In the genomic region with DNA sequence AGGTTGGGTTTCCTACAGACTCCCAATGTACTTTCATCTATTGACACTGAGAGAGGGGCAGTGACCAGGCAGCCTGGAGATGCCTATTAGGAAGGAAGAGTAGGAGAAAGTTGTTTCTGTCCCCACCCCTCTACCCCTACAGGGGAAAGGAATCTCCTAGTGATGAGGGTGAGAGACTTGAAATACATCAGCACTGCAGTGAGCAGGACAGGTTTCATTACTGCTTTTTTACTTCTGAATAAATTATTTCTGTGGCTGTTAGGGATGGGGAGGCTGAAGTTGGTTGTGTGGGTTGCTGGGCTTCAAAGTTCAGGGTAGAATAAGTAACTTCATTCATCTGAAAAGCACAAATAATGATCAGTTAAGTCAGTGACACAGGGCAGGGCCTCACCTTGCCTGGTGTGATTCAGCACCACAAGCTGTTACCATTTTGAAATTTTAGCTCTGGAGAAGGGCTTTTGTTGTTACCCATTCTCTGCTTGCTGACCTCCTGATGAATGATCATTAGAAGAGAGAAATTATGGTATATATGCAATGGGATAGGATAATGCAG, we compare ENCODE assay signal across 16 cellular contexts. TPM values are rescaled to one million over a fixed set of nuclear protein-coding genes. Genes with fewer than 3 reads are reported as not detected.
DNase-seq lines count a peak whose midpoint lies in the region; ATAC-seq, FAIRE-seq and TF ChIP-seq lines count a peak whose summit lies in the region.
"Had no signal": no experiment of that assay in that cellular context is flagged by ENCODE, and none has a peak within 500 bp of the region (broad histone marks: within the 10 kb centered on the region; RNA-seq: fewer than 3 reads in every experiment).

No MANE protein-coding gene starts in this region.

- H3K4me1 Mint-ChIP-seq in activated T-cell treated with anti-CD3 and anti-CD28 coated beads, Interleukin-2, amount 50 U/mL, for 24 hours (ENCODE audit: low read depth), result peaks cover 38% of the 10 kb centered on the region
- H3K4me1 Mint-ChIP-seq in type B pancreatic cell (ENCODE audit: unreplicated experiment), result peaks cover 9% of the 10 kb centered on the region

- H3K4me1 ChIP-seq in HEK293 (ENCODE audit: control insufficient read depth, insufficient read depth, low read length), result no peaks in the 10 kb centered on the region; the same call in 1 of the 2 replicates
- peaks cover 0 to 9% (median 2%) of the 10 kb centered on the region in 4 experiments; a peak in 2 of 7 replicates for H3K4me1 ChIP-seq in H1 (replicated peaks in 1 of 4; ENCODE audit: control insufficient read depth in 3 of 4, insufficient read depth in 4 of 4, low read length in 3 of 4)
- no peaks in the 10 kb centered on the region for H3K4me1 ChIP-seq in esophagus muscularis mucosa

- no peaks in the 10 kb centered on the region for H3K9me3 Mint-ChIP-seq in activated T-cell treated with anti-CD3 and anti-CD28 coated beads, Interleukin-2, amount 50 U/mL, for 24 hours
- no peaks in the 10 kb centered on the region for H3K9me3 Mint-ChIP-seq in type B pancreatic cell
- H3K9me3 Mint-ChIP-seq: CD4-positive, alpha-beta T cell had no signal

- no peaks in the 10 kb centered on the region for H3K79me1 ChIP-seq in H1 (ENCODE audit: low read depth, low read length)

- H3K4me3 ChIP-seq in HEK293 (ENCODE audit: low read depth, low read length) (no peak overlapping the region), H1 (ENCODE audit: extremely low read depth in 1 of 4, insufficient read depth in 2 of 4, low read depth in 3 of 4, low read length in 4 of 4) (no peak overlapping the region), esophagus muscularis mucosa (no peak overlapping the region)

- H3K27ac Mint-ChIP-seq in activated T-cell treated with anti-CD3 and anti-CD28 coated beads, Interleukin-2, amount 50 U/mL, for 24 hours, result peak overlapping the region; percentile 39
- H3K27ac Mint-ChIP-seq in type B pancreatic cell, result no peak overlapping the region
- H3K27ac Mint-ChIP-seq: CD4-positive, alpha-beta T cell had no signal

- TF ChIP-seq EP300 in H1 (IDR thresholded peaks at IDR 0.05; ENCODE audit: borderline replicate concordance in 1 of 2, low read depth in 2 of 2, low read length in 2 of 2) (no peak), esophagus muscularis mucosa (IDR thresholded peaks at IDR 0.05) (no peak)

- H3K9ac ChIP-seq in H1 (replicated peaks in 1 of 4; ENCODE audit: extremely low read depth in 1 of 4, low read depth in 3 of 4, low read length in 3 of 4), result no peak overlapping the region

- intact Hi-C loops in esophagus muscularis mucosa (cut with DNase I), result no loop called here

- H2BK15ac ChIP-seq in H1 (ENCODE audit: low read length), result no peak overlapping the region

- TF ChIP-seq CTCF in HEK293 (tag by site-specific recombination; IDR thresholded peaks at IDR 0.05) (no peak), H1 (IDR thresholded peaks at IDR 0.05; ENCODE audit: control extremely low read depth in 1 of 3, insufficient read depth in 1 of 3, low read depth in 1 of 3, low read length in 3 of 3) (no peak), type B pancreatic cell (conservative IDR thresholded peaks at IDR 0.05) (no peak), esophagus muscularis mucosa (IDR thresholded peaks at IDR 0.05) (no peak)

- no peak for DNase-seq in activated T-cell treated with anti-CD3 and anti-CD28 coated beads, Interleukin-2, amount 50 U/mL, for 24 hours
- no peak for DNase-seq in activated T-cell treated with anti-CD3 and anti-CD28 coated beads, Interleukin-2, amount 50 U/mL, for 1 hour
- no peak for DNase-seq in H1 (ENCODE audit: low read depth in 1 of 2, low spot score in 2 of 2)
- peak; percentile 20 for DNase-seq in type B pancreatic cell (ENCODE audit: extremely low spot score, unreplicated experiment)
- no peak for DNase-seq in hypothalamus (lab: John Stamatoyannopoulos, UW)
- DNase-seq in esophagus muscularis mucosa (ENCODE audit: extremely low spot score), result no peak
- DNase-seq: CD4-positive, alpha-beta T cell; DMS79; NCI-H1436; NCI-H2081; NCI-H524; SIG-M5 had no signal

- H2BK120ac ChIP-seq in H1 (replicated peaks; ENCODE audit: low read depth, low read length), result peak overlapping the region; percentile 10

- no peak for FAIRE-seq in H1 (lab: Jason Lieb, UNC)
- FAIRE-seq: A204.1, HTR-8/SVneo had no signal

- no peak overlapping the region for H2BK5ac ChIP-seq in H1 (ENCODE audit: low read depth, low read length)

- no peak overlapping the region for H2AFZ ChIP-seq in H1 (ENCODE audit: low read length)

- H3K23ac ChIP-seq in H1 (ENCODE audit: insufficient read length), result no peak overlapping the region

- POLR2A ChIA-PET in HEK293 (lab: Yijun Ruan, JAX), result no interaction called here
- POLR2A ChIA-PET in H1 (lab: Charles Lee; ENCODE audit: partially characterized antibody), result no interaction called here

- H3K4me2 ChIP-seq in H1 (ENCODE audit: insufficient read depth in 1 of 2, low read depth in 2 of 2, low read length in 2 of 2), result no peak overlapping the region

- H3K23me2 ChIP-seq in H1 (ENCODE audit: low read depth, low read length), result peaks cover 2% of the 10 kb centered on the region; the same call in 1 of the 2 replicates

- no peaks in the 10 kb centered on the region for H3K27me3 Mint-ChIP-seq in activated T-cell treated with anti-CD3 and anti-CD28 coated beads, Interleukin-2, amount 50 U/mL, for 24 hours
- H3K27me3 Mint-ChIP-seq in type B pancreatic cell, result no peaks in the 10 kb centered on the region
- H3K27me3 Mint-ChIP-seq: CD4-positive, alpha-beta T cell had no signal

- no peak overlapping the region for H3K4ac ChIP-seq in H1 (replicated peaks; ENCODE audit: insufficient read length, low read depth, low read length)

- H3K9me3 ChIP-seq in HEK293 (ENCODE audit: control insufficient read depth, insufficient read depth, low read depth, low read length) (no peaks in the 10 kb centered on the region), H1 (ENCODE audit: insufficient read depth in 2 of 2, low read depth in 1 of 2, low read length in 1 of 2) (no peaks in the 10 kb centered on the region), esophagus muscularis mucosa (no peaks in the 10 kb centered on the region)

- no peaks in the 10 kb centered on the region for H4K20me1 ChIP-seq in H1 (replicated peaks in 1 of 2; ENCODE audit: control insufficient read depth in 1 of 2, insufficient read depth in 2 of 2, low read length in 2 of 2)

- no peak overlapping the region for H3K56ac ChIP-seq in H1 (replicated peaks; ENCODE audit: insufficient read length, low read depth, low read length)

- no peaks in the 10 kb centered on the region for H3K36me3 ChIP-seq in HEK293 (ENCODE audit: control insufficient read depth in 2 of 2, insufficient read depth in 1 of 2, low read length in 2 of 2)
- no peaks in the 10 kb centered on the region for H3K36me3 ChIP-seq in H1 (ENCODE audit: control insufficient read depth in 2 of 4, insufficient read depth in 4 of 4, low read length in 3 of 4)
- peaks cover 0 to 7% (median 0%) of the 10 kb centered on the region in 4 donors for H3K36me3 ChIP-seq in esophagus muscularis mucosa

- no peaks in the 10 kb centered on the region; a peak in 1 of 7 replicates for H3K27me3 ChIP-seq in H1 (replicated peaks in 1 of 4; ENCODE audit: control insufficient read depth in 3 of 4, extremely low read depth in 1 of 4, insufficient read depth in 3 of 4, low read length in 3 of 4)
- no peaks in the 10 kb centered on the region for H3K27me3 ChIP-seq in esophagus muscularis mucosa

- no peak overlapping the region for H2BK12ac ChIP-seq in H1 (ENCODE audit: low read depth, low read length)

- H3K18ac ChIP-seq in H1 (ENCODE audit: extremely low read depth, low read length), result no peak overlapping the region

- H4K5ac ChIP-seq in H1 (ENCODE audit: insufficient read length, low read depth, low read length), result no peak overlapping the region

- H3K79me2 ChIP-seq in H1 (ENCODE audit: control insufficient read depth in 1 of 2, insufficient read depth in 2 of 2, low read length in 2 of 2), result no peaks in the 10 kb centered on the region

- H4K91ac ChIP-seq in H1 (replicated peaks; ENCODE audit: insufficient read length, low read length), result no peak overlapping the region

- H2BK20ac ChIP-seq in H1 (ENCODE audit: low read length), result 0 out of 2 replicates have a peak overlapping the region, but pooled peaks have one; percentile 25

- CTCF ChIA-PET in HEK293 (lab: Yijun Ruan, JAX) (interaction anchor here (0.6 to 1.9 kb wide), 2 partner anchors 20 to 174 kb away, joined by 3 to 7 read pairs; no protein-coding TSS in a partner anchor), H1 (lab: Charles Lee; ENCODE audit: partially characterized antibody) (interaction anchor here (1.0 to 4.9 kb wide), 2 partner anchors 33 to 58 kb away, joined by 4 to 18 read pairs; no protein-coding TSS in a partner anchor)

- H3K27ac ChIP-seq in HEK293 (ENCODE audit: extremely low read depth, low read depth, low read length) (no peak overlapping the region), H1 (ENCODE audit: low read depth, low read length) (no peak overlapping the region), esophagus muscularis mucosa (replicated peaks in 1 of 4) (no peak overlapping the region)

- ATAC-seq in GM19328 (IDR thresholded peaks at IDR 0.05; ENCODE audit: unreplicated experiment), result no peak

- H3K14ac ChIP-seq in H1 (ENCODE audit: insufficient read length), result no peak overlapping the region

- H3K4me3 Mint-ChIP-seq in activated T-cell treated with anti-CD3 and anti-CD28 coated beads, Interleukin-2, amount 50 U/mL, for 24 hours, result no peak overlapping the region
- no peak overlapping the region for H3K4me3 Mint-ChIP-seq in type B pancreatic cell
- H3K4me3 Mint-ChIP-seq: CD4-positive, alpha-beta T cell had no signal

- no peak overlapping the region for H4K8ac ChIP-seq in H1 (ENCODE audit: extremely low read depth, insufficient read depth, low read length)

- TF ChIP-seq POLR2A in H1 (IDR thresholded peaks at IDR 0.05; ENCODE audit: control extremely low read depth in 1 of 2, low read depth in 2 of 2, low read length in 2 of 2) (no peak), esophagus muscularis mucosa (IDR thresholded peaks at IDR 0.05; ENCODE audit: low read depth) (no peak)

- H3K36me3 Mint-ChIP-seq in activated T-cell treated with anti-CD3 and anti-CD28 coated beads, Interleukin-2, amount 50 U/mL, for 24 hours (ENCODE audit: low read depth), result peaks cover 8% of the 10 kb centered on the region
- H3K36me3 Mint-ChIP-seq in type B pancreatic cell, result no peaks in the 10 kb centered on the region

- TF ChIP-seq RAD21 in H1 (IDR thresholded peaks at IDR 0.05 in 1 of 2, conservative IDR thresholded peaks at IDR 0.05 in 1 of 2; ENCODE audit: low read depth in 2 of 2, low read length in 2 of 2), result no peak

- 0 out of 2 replicates have a peak overlapping the region, but pooled peaks have one; percentile 11 for H2AK5ac ChIP-seq in H1 (ENCODE audit: low read depth, low read length)

RNA-seq across cellular contexts. Expression of a gene that starts 19.3 kb away (rescaled TPM):
- 1.8 and 2.0 TPM in 2 replicates for total RNA-seq in H1 (2021; fragmentation: NEBNext Ultra II Directional; extraction: Animal tissue kit (Norgen Biotek cat#: 25700))
- polyA plus RNA-seq in H1 (2011; rRNA removed), result 2.0 and 3.6 TPM in 2 replicates
- 3.3 TPM for polyA plus RNA-seq in H1 (2011; cell fraction: cytosol; rRNA removed)
- polyA plus RNA-seq in H1 (2011; cell fraction: nucleus; rRNA removed), result 4.8 TPM
- 1.4 to 4.3 TPM (median 1.9 TPM) in 4 replicates for polyA plus RNA-seq in H1 (2012, experiment 1 of 2)
- 0.51 TPM for polyA plus RNA-seq in H1 (2012, experiment 2 of 2)
- 3.7 TPM for polyA plus RNA-seq in H1 (2013, experiment 1 of 2)
- 3.3 TPM for polyA plus RNA-seq in H1 (2013, experiment 2 of 2)
- 2.5 and 5.5 TPM in 2 replicates for polyA minus RNA-seq in H1 (2011; rRNA and poly(A)+ RNA removed)
- 2.0 TPM for polyA minus RNA-seq in H1 (2011; cell fraction: cytosol; rRNA and poly(A)+ RNA removed)
- 2.4 TPM for polyA minus RNA-seq in H1 (2011; cell fraction: nucleus; rRNA and poly(A)+ RNA removed)
- 19.1 and 28.8 TPM in 2 replicates for total RNA-seq in type B pancreatic cell (ENCODE audit: low replicate concordance)
- total RNA-seq in esophagus muscularis mucosa, result 1 to 10 TPM; 1.2 to 3.1 (median 1.7) TPM
